25 cellular contexts compared by ENCODE assay signal in the genomic region with DNA sequence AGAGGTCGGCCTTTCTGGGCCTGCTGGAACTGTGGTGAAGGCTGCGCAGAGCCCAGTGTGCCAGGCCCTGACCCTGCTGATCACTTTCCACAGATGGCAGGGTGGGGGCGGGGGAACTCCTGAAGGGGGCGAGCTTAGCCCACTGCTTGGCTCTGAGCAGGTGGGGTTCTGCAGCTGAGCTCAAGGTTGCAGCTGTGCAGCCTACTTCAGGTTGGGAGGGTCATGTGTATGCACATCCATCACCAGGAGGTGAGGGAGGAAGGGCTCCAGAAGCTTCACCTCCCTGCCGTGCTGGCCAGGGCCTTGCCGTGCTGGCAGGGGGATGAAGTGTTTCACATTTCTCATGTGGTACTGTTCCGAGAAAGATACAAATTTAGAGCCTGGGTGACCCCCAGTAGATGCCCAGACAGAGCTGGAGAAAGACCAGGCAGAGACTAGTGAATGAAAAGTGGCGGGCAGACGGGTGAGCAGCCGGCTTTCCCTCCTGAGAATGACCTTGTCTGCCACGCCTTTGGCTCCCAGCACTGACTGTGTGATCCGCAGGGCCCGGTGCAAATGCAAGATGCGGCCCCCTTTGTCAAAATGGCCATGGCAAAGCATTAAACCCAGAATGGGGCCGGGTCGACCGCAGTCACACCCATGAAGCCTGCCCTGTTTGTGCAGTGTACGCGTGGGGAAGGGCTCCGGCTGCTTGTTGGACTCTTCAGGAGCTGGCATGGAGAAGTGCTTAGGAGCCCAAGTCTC.
"Had no signal": no experiment of that assay in that cellular context is flagged by ENCODE, and none has a peak within 500 bp of the region (broad histone marks: within the 10 kb centered on the region; RNA-seq: fewer than 3 reads in every experiment).

No MANE protein-coding gene starts in this region.

- H3K4me3 ChIP-seq: prostate gland, skin epidermis, suprapubic skin, transverse colon, uterus had no signal

- H3K9me3 ChIP-seq: prostate gland, suprapubic skin, transverse colon, uterus had no signal

- H3K27ac Mint-ChIP-seq: activated B cell treated with CpG ODN at 0.5 μM for 24 hours; activated CD4-positive, alpha-beta memory T cell treated with anti-CD3 and anti-CD28 coated beads, Interleukin-2, amount 10 ng/mL, durations not matched to agents 7 days and 5 days; activated CD8-positive, alpha-beta memory T cell treated with anti-CD3 and anti-CD28 coated beads, Interleukin-2, amount 10 ng/mL, durations not matched to agents 7 days and 5 days; activated naive CD8-positive, alpha-beta T cell treated with anti-CD3 and anti-CD28 coated beads, Interleukin-2, amount 10 ng/mL, durations not matched to agents 7 days and 5 days; activated T-helper 17 cell treated with anti-CD3 and anti-CD28 coated beads, Interleukin-2, amount 50 U/mL, for 72 hours; mesothelial cell of epicardium; natural killer cell treated with Interleukin-12 subunit alpha and Interleukin-12 subunit beta and Interleukin-15 and Interleukin-18, amount 100 ng/mL, for 72 hours; stimulated activated naive CD8-positive, alpha-beta T cell treated with anti-CD3 and anti-CD28 coated beads, Interleukin-15, amount 100 ng/mL, for 72 hours; T-helper 2 cell treated with Interferon-gamma antibody and Interleukin-4, amounts not matched to agents 5 μg/mL and 100 μg/mL, for 36 hours had no signal

- ATAC-seq: activated CD8-positive, alpha-beta memory T cell treated with anti-CD3 and anti-CD28 coated beads, Interleukin-2, amount 10 ng/mL, durations not matched to agents 7 days and 5 days; activated T-helper 17 cell treated with anti-CD3 and anti-CD28 coated beads, Interleukin-2, amount 50 U/mL, for 72 hours; left colon; right cardiac atrium had no signal

- H3K4me1 Mint-ChIP-seq: activated B cell treated with CpG ODN at 0.5 μM for 24 hours had no signal

- H3K4me1 ChIP-seq: prostate gland, suprapubic skin, transverse colon, uterus had no signal

- H3K36me3 ChIP-seq: prostate gland, suprapubic skin, transverse colon, uterus had no signal

- H3K36me3 Mint-ChIP-seq: activated CD8-positive, alpha-beta memory T cell treated with anti-CD3 and anti-CD28 coated beads, Interleukin-2, amount 10 ng/mL, durations not matched to agents 7 days and 5 days; mesothelial cell of epicardium; natural killer cell treated with Interleukin-12 subunit alpha and Interleukin-12 subunit beta and Interleukin-15 and Interleukin-18, amount 100 ng/mL, for 72 hours had no signal

- H3K27me3 ChIP-seq: uterus had no signal

- H3K27ac ChIP-seq: epithelial cell of prostate, prostate gland, skin epidermis, suprapubic skin, transverse colon, uterus had no signal

- H3K4me3 Mint-ChIP-seq: activated B cell treated with CpG ODN at 0.5 μM for 24 hours; activated CD4-positive, alpha-beta memory T cell treated with anti-CD3 and anti-CD28 coated beads, Interleukin-2, amount 10 ng/mL, durations not matched to agents 7 days and 5 days; activated CD8-positive, alpha-beta memory T cell treated with anti-CD3 and anti-CD28 coated beads, Interleukin-2, amount 10 ng/mL, durations not matched to agents 7 days and 5 days; activated naive CD8-positive, alpha-beta T cell treated with anti-CD3 and anti-CD28 coated beads, Interleukin-2, amount 10 ng/mL, durations not matched to agents 7 days and 5 days; activated T-helper 17 cell treated with anti-CD3 and anti-CD28 coated beads, Interleukin-2, amount 50 U/mL, for 72 hours; mesothelial cell of epicardium; natural killer cell treated with Interleukin-12 subunit alpha and Interleukin-12 subunit beta and Interleukin-15 and Interleukin-18, amount 100 ng/mL, for 72 hours; stimulated activated naive CD8-positive, alpha-beta T cell treated with anti-CD3 and anti-CD28 coated beads, Interleukin-15, amount 100 ng/mL, for 72 hours; T-helper 2 cell treated with Interferon-gamma antibody and Interleukin-4, amounts not matched to agents 5 μg/mL and 100 μg/mL, for 36 hours had no signal

- DNase-seq: activated B cell treated with CpG ODN at 0.5 μM for 24 hours; activated CD4-positive, alpha-beta memory T cell treated with anti-CD3 and anti-CD28 coated beads, Interleukin-2, amount 10 ng/mL, durations not matched to agents 7 days and 5 days; activated CD4-positive, alpha-beta T cell treated with anti-CD3 and anti-CD28 coated beads for 4 hours; activated CD8-positive, alpha-beta memory T cell treated with anti-CD3 and anti-CD28 coated beads, Interleukin-2, amount 10 ng/mL, durations not matched to agents 7 days and 5 days; activated naive CD4-positive, alpha-beta T cell treated with Interleukin-2 at 50 U/mL for 16 hours; activated naive CD8-positive, alpha-beta T cell treated with anti-CD3 and anti-CD28 coated beads, Interleukin-2, amount 10 ng/mL, durations not matched to agents 7 days and 5 days; activated T-cell treated with anti-CD3 and anti-CD28 coated beads, Interleukin-2, amount 50 U/mL, for 1 hour; amygdala; foreskin fibroblast; left colon; occipital lobe; right cardiac atrium; stimulated activated CD4-positive, alpha-beta T cell treated with anti-CD3 and anti-CD28 coated beads, Interleukin-15, amount 100 ng/mL, for 24 hours; stimulated activated CD4-positive, alpha-beta T cell treated with anti-CD3 and anti-CD28 coated beads, Interleukin-2, amount 100 ng/mL, for 48 hours; stimulated activated naive CD8-positive, alpha-beta T cell treated with anti-CD3 and anti-CD28 coated beads, Interleukin-15, amount 100 ng/mL, for 72 hours; transverse colon; uterus had no signal

- H3K9me3 Mint-ChIP-seq: activated B cell treated with CpG ODN at 0.5 μM for 24 hours; activated T-helper 17 cell treated with anti-CD3 and anti-CD28 coated beads, Interleukin-2, amount 50 U/mL, for 72 hours; mesothelial cell of epicardium; natural killer cell treated with Interleukin-12 subunit alpha and Interleukin-12 subunit beta and Interleukin-15 and Interleukin-18, amount 100 ng/mL, for 72 hours; stimulated activated naive CD8-positive, alpha-beta T cell treated with anti-CD3 and anti-CD28 coated beads, Interleukin-15, amount 100 ng/mL, for 72 hours; T-helper 2 cell treated with Interferon-gamma antibody and Interleukin-4, amounts not matched to agents 5 μg/mL and 100 μg/mL, for 36 hours had no signal
